In the genomic region with DNA sequence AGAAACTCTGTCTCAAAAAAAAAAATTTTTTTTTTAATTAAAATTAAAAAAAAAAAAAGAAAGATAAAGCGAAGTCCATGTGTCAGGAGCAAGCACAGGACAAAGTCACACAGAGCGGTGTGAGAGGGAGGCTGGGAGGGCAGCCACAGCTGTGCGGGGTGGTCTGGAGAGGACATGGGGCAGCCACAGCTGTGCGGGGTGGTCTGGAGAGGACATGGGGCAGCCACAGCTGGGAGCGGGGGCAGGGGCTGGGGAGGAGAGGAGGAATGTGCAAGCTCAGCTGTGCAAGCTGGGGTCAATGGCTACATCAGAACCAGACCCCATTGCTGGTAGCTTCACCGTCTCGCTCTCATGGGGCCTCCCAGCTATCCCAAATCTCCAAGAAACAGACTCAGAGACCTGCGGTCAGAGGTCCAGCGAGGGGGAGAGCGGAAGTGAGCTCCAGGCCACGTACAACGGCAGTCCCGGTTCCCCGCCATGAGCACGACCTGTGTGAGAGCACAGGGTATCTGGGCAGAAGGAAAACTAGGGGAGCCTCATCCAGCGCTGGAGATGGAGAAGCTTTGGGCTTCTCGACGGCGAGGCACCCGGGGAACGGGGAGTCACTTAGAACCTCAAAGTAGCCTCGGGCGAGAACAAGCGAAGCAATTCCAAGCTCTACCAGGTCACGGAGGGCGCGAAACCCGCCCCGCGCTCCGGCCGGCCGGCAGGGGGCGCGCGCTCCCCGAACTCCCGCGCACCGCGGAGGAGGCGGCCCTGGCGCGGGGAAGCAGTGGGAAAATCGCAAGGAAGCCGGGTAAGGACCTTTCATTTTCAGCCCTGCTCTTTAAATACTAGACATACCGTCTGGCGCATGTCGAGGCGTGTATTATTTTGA, we compare ENCODE assay signal across 9 cellular contexts. TPM values are rescaled to one million over a fixed set of nuclear protein-coding genes. Genes with fewer than 3 reads are reported as not detected.
DNase-seq lines count a peak whose midpoint lies in the region; ATAC-seq, FAIRE-seq and TF ChIP-seq lines count a peak whose summit lies in the region.
"Not testable (repeated sequence)": the region's sequence is repeated elsewhere in the genome, so short reads cannot be mapped to it uniquely, and the experiment has no call there.
"Had no signal": no experiment of that assay in that cellular context is flagged by ENCODE, and none has a peak within 500 bp of the region (broad histone marks: within the 10 kb centered on the region; RNA-seq: fewer than 3 reads in every experiment).

No MANE protein-coding gene starts in this region.

- not testable (repeated sequence) for H3K9me3 Mint-ChIP-seq in activated CD8-positive, alpha-beta memory T cell treated with anti-CD3 and anti-CD28 coated beads, Interleukin-2, amount 10 ng/mL, durations not matched to agents 7 days and 5 days (ENCODE audit: low read depth); neural crest cell

- TF ChIP-seq POLR2A in esophagus muscularis mucosa (IDR thresholded peaks at IDR 0.05; ENCODE audit: low read depth) = not testable (repeated sequence)

- DNase-seq in activated CD8-positive, alpha-beta memory T cell treated with anti-CD3 and anti-CD28 coated beads, Interleukin-2, amount 10 ng/mL, durations not matched to agents 7 days and 5 days; esophagus muscularis mucosa (ENCODE audit: extremely low spot score); neural crest cell (ENCODE audit: low read depth, low spot score); urothelium cell line (ENCODE audit: low spot score): not testable (repeated sequence)

- H3K9me3 ChIP-seq in esophagus muscularis mucosa = not testable (repeated sequence)

- not testable (repeated sequence) for H3K36me3 ChIP-seq in esophagus muscularis mucosa

- 98% methylated on average over 3 of the region's 50 CpGs for WGBS in esophagus muscularis mucosa

- not testable (repeated sequence) for H3K27ac ChIP-seq in esophagus muscularis mucosa (replicated peaks in 1 of 4)

- peak overlapping the region in 3 of 4 donors; percentile 30 to 44 (median 37) for H3K4me3 ChIP-seq in esophagus muscularis mucosa

- H3K27me3 Mint-ChIP-seq in activated CD8-positive, alpha-beta memory T cell treated with anti-CD3 and anti-CD28 coated beads, Interleukin-2, amount 10 ng/mL, durations not matched to agents 7 days and 5 days; neural crest cell (ENCODE audit: low read depth): not testable (repeated sequence)

- peaks cover 6 to 18% (median 8%) of the 10 kb centered on the region in 4 donors for H3K4me1 ChIP-seq in esophagus muscularis mucosa

- H3K27me3 ChIP-seq in esophagus muscularis mucosa = not testable (repeated sequence)

- H3K4me1 Mint-ChIP-seq in activated CD8-positive, alpha-beta memory T cell treated with anti-CD3 and anti-CD28 coated beads, Interleukin-2, amount 10 ng/mL, durations not matched to agents 7 days and 5 days; neural crest cell: not testable (repeated sequence)

- H3K36me3 Mint-ChIP-seq in activated CD8-positive, alpha-beta memory T cell treated with anti-CD3 and anti-CD28 coated beads, Interleukin-2, amount 10 ng/mL, durations not matched to agents 7 days and 5 days; neural crest cell (ENCODE audit: low read depth): not testable (repeated sequence)

- H3K4me3 Mint-ChIP-seq in activated CD8-positive, alpha-beta memory T cell treated with anti-CD3 and anti-CD28 coated beads, Interleukin-2, amount 10 ng/mL, durations not matched to agents 7 days and 5 days = not testable (repeated sequence)
- peak overlapping the region; percentile 84 for H3K4me3 Mint-ChIP-seq in neural crest cell

- TF ChIP-seq EP300 in esophagus muscularis mucosa (IDR thresholded peaks at IDR 0.05) = not testable (repeated sequence)

- FAIRE-seq in urothelium cell line (lab: Jason Lieb, UNC) = peak; percentile 94

- not testable (repeated sequence) for TF ChIP-seq CTCF in esophagus muscularis mucosa (IDR thresholded peaks at IDR 0.05); neural crest cell (conservative IDR thresholded peaks at IDR 0.05)

- CTCF ChIA-PET in activated CD8-positive, alpha-beta memory T cell treated with anti-CD3 and anti-CD28 coated beads, Interleukin-2, amount 10 ng/mL, durations not matched to agents 7 days and 5 days (lab: Charles Lee) = not testable (repeated sequence)

- ATAC-seq in GM18858 (IDR thresholded peaks at IDR 0.05; ENCODE audit: unreplicated experiment) (peak; percentile 82), GM21447 (IDR thresholded peaks at IDR 0.05; ENCODE audit: unreplicated experiment) (peak; percentile 78), HG02885 (IDR thresholded peaks at IDR 0.05; ENCODE audit: poor library complexity, unreplicated experiment) (peak; percentile 90), HG03520 (IDR thresholded peaks at IDR 0.05; ENCODE audit: unreplicated experiment) (peak; percentile 87)
- peak; percentile 99 for ATAC-seq in activated CD8-positive, alpha-beta memory T cell treated with anti-CD3 and anti-CD28 coated beads, Interleukin-2, amount 10 ng/mL, durations not matched to agents 7 days and 5 days

- not testable (repeated sequence) for H3K27ac Mint-ChIP-seq in activated CD8-positive, alpha-beta memory T cell treated with anti-CD3 and anti-CD28 coated beads, Interleukin-2, amount 10 ng/mL, durations not matched to agents 7 days and 5 days; neural crest cell (ENCODE audit: unreplicated experiment)

- intact Hi-C loops in esophagus muscularis mucosa (cut with DNase I) = loop anchor here (5.0 kb wide), 1 partner anchor 140 kb away; no protein-coding TSS in a partner anchor

RNA-seq across cellular contexts. Expression of a gene that starts 23.3 kb away (rescaled TPM):
- under 1 TPM in 1 of 2 experiments, not detected in 1; 0.59 TPM for total RNA-seq in activated CD8-positive, alpha-beta memory T cell treated with anti-CD3 and anti-CD28 coated beads, Interleukin-2, amount 10 ng/mL, durations not matched to agents 7 days and 5 days
- total RNA-seq in esophagus muscularis mucosa = not detected
- total RNA-seq in neural crest cell = not detected in 2 replicates
- total RNA-seq: SJSA1 had no signal

RNA-seq across cellular contexts. Expression of a gene that starts 34.1 kb away (rescaled TPM):
- total RNA-seq in activated CD8-positive, alpha-beta memory T cell treated with anti-CD3 and anti-CD28 coated beads, Interleukin-2, amount 10 ng/mL, durations not matched to agents 7 days and 5 days = 1,000 to 10,000 TPM in 1 of 2 experiments, 100 to 1,000 TPM in 1; 811 to 1,007 TPM
- total RNA-seq in esophagus muscularis mucosa (100 to 1,000 TPM; 234 to 369 (median 244) TPM), neural crest cell (1,155 and 1,166 TPM in 2 replicates)

RNA-seq across cellular contexts. Expression of a gene that starts 41.2 kb away (rescaled TPM):
- total RNA-seq in activated CD8-positive, alpha-beta memory T cell treated with anti-CD3 and anti-CD28 coated beads, Interleukin-2, amount 10 ng/mL, durations not matched to agents 7 days and 5 days = 100 to 1,000 TPM; 273 to 457 TPM
- total RNA-seq in esophagus muscularis mucosa = 100 to 1,000 TPM; 230 to 403 (median 321) TPM
- total RNA-seq in neural crest cell = 652 and 682 TPM in 2 replicates
